ENCODE assay signal across 1 cellular context in the genomic region with DNA sequence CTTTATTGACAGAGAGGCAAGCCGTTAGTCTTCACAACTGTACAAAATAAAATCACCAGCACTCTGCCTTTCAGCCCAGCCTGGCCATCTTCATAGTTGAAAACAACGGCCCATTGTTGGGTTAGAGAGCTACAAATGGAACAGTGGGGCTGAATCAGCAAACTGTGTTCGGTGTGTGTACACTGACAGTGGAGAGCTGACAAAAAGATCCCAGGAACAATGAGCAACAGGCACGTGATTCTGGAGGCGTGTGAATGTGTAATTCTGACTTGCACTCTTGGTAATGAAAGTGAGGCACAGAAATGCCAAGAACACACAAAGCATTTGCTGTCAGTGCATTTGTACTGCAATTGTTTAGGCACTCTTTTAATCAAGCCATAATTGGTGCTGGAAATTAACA.
TF ChIP-seq lines count a peak whose summit lies in the region.

No MANE protein-coding gene starts in this region.

TF ChIP-seq in HepG2, 621 proteins besides CTCF, POLR2A, EP300 and RAD21 (continued from another document and continues in another):
- TF ChIP-seq, protein P1, sequence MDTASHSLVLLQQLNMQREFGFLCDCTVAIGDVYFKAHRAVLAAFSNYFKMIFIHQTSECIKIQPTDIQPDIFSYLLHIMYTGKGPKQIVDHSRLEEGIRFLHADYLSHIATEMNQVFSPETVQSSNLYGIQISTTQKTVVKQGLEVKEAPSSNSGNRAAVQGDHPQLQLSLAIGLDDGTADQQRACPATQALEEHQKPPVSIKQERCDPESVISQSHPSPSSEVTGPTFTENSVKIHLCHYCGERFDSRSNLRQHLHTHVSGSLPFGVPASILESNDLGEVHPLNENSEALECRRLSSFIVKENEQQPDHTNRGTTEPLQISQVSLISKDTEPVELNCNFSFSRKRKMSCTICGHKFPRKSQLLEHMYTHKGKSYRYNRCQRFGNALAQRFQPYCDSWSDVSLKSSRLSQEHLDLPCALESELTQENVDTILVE (CRISPR knock-in tag; IDR thresholded peaks at IDR 0.05), result no peak
- TF ChIP-seq FOSL2 (CRISPR knock-in tag; IDR thresholded peaks at IDR 0.05), result peak; percentile 66
- TF ChIP-seq, protein P2, sequence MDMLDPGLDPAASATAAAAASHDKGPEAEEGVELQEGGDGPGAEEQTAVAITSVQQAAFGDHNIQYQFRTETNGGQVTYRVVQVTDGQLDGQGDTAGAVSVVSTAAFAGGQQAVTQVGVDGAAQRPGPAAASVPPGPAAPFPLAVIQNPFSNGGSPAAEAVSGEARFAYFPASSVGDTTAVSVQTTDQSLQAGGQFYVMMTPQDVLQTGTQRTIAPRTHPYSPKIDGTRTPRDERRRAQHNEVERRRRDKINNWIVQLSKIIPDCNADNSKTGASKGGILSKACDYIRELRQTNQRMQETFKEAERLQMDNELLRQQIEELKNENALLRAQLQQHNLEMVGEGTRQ (IDR thresholded peaks at IDR 0.05; ENCODE audit: low read depth, low read length), result peak; percentile 70
- TF ChIP-seq, protein P2 (CRISPR knock-in tag; IDR thresholded peaks at IDR 0.05; ENCODE audit: borderline replicate concordance), result peak; percentile 33; the same call in 1 of the 2 replicates
- no peak for TF ChIP-seq NPAS2 (CRISPR knock-in tag; IDR thresholded peaks at IDR 0.05; ENCODE audit: borderline replicate concordance)
- no peak for TF ChIP-seq RFXANK (CRISPR knock-in tag; IDR thresholded peaks at IDR 0.05)
- TF ChIP-seq XRCC5 (optimal IDR thresholded peaks at IDR 0.05; ENCODE audit: low read length), result no peak
- no peak for TF ChIP-seq ZNF7 (CRISPR knock-in tag; IDR thresholded peaks at IDR 0.05)
- TF ChIP-seq, protein P3, sequence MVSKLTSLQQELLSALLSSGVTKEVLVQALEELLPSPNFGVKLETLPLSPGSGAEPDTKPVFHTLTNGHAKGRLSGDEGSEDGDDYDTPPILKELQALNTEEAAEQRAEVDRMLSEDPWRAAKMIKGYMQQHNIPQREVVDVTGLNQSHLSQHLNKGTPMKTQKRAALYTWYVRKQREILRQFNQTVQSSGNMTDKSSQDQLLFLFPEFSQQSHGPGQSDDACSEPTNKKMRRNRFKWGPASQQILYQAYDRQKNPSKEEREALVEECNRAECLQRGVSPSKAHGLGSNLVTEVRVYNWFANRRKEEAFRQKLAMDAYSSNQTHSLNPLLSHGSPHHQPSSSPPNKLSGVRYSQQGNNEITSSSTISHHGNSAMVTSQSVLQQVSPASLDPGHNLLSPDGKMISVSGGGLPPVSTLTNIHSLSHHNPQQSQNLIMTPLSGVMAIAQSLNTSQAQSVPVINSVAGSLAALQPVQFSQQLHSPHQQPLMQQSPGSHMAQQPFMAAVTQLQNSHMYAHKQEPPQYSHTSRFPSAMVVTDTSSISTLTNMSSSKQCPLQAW (CRISPR knock-in tag; IDR thresholded peaks at IDR 0.05), result no peak
- no peak for TF ChIP-seq ZNF746 (CRISPR knock-in tag; IDR thresholded peaks at IDR 0.05)
- TF ChIP-seq, protein P4, sequence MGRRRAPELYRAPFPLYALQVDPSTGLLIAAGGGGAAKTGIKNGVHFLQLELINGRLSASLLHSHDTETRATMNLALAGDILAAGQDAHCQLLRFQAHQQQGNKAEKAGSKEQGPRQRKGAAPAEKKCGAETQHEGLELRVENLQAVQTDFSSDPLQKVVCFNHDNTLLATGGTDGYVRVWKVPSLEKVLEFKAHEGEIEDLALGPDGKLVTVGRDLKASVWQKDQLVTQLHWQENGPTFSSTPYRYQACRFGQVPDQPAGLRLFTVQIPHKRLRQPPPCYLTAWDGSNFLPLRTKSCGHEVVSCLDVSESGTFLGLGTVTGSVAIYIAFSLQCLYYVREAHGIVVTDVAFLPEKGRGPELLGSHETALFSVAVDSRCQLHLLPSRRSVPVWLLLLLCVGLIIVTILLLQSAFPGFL (CRISPR knock-in tag; IDR thresholded peaks at IDR 0.05), result no peak
- peak; percentile 80 for TF ChIP-seq TBX2 (CRISPR knock-in tag; IDR thresholded peaks at IDR 0.05; ENCODE audit: borderline replicate concordance)
- peak; percentile 33; the same call in 1 of the 2 replicates for TF ChIP-seq ZNF292 (CRISPR knock-in tag; IDR thresholded peaks at IDR 0.05; ENCODE audit: borderline replicate concordance, low read depth)
- TF ChIP-seq SOX13 (IDR thresholded peaks at IDR 0.05), result peak; percentile 98
- peak in 1 of 2 experiments; percentile 99; a peak in 2 of 4 replicates for TF ChIP-seq SOX13 (CRISPR knock-in tag; conservative IDR thresholded peaks at IDR 0.05 in 1 of 2, IDR thresholded peaks at IDR 0.05 in 1 of 2)
- TF ChIP-seq ZNF878 (CRISPR knock-in tag; IDR thresholded peaks at IDR 0.05), result no peak
- TF ChIP-seq, protein P5, sequence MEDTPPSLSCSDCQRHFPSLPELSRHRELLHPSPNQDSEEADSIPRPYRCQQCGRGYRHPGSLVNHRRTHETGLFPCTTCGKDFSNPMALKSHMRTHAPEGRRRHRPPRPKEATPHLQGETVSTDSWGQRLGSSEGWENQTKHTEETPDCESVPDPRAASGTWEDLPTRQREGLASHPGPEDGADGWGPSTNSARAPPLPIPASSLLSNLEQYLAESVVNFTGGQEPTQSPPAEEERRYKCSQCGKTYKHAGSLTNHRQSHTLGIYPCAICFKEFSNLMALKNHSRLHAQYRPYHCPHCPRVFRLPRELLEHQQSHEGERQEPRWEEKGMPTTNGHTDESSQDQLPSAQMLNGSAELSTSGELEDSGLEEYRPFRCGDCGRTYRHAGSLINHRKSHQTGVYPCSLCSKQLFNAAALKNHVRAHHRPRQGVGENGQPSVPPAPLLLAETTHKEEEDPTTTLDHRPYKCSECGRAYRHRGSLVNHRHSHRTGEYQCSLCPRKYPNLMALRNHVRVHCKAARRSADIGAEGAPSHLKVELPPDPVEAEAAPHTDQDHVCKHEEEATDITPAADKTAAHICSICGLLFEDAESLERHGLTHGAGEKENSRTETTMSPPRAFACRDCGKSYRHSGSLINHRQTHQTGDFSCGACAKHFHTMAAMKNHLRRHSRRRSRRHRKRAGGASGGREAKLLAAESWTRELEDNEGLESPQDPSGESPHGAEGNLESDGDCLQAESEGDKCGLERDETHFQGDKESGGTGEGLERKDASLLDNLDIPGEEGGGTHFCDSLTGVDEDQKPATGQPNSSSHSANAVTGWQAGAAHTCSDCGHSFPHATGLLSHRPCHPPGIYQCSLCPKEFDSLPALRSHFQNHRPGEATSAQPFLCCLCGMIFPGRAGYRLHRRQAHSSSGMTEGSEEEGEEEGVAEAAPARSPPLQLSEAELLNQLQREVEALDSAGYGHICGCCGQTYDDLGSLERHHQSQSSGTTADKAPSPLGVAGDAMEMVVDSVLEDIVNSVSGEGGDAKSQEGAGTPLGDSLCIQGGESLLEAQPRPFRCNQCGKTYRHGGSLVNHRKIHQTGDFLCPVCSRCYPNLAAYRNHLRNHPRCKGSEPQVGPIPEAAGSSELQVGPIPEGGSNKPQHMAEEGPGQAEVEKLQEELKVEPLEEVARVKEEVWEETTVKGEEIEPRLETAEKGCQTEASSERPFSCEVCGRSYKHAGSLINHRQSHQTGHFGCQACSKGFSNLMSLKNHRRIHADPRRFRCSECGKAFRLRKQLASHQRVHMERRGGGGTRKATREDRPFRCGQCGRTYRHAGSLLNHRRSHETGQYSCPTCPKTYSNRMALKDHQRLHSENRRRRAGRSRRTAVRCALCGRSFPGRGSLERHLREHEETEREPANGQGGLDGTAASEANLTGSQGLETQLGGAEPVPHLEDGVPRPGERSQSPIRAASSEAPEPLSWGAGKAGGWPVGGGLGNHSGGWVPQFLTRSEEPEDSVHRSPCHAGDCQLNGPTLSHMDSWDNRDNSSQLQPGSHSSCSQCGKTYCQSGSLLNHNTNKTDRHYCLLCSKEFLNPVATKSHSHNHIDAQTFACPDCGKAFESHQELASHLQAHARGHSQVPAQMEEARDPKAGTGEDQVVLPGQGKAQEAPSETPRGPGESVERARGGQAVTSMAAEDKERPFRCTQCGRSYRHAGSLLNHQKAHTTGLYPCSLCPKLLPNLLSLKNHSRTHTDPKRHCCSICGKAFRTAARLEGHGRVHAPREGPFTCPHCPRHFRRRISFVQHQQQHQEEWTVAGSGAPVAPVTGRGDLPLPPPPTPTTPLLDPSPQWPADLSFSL (CRISPR knock-in tag; IDR thresholded peaks at IDR 0.05), result 0 out of 2 replicates have a peak, but pooled peaks have one; percentile 26
- no peak for TF ChIP-seq AKAP8 (CRISPR knock-in tag; IDR thresholded peaks at IDR 0.05)
- TF ChIP-seq MAFF (IDR thresholded peaks at IDR 0.05; ENCODE audit: low read depth, low read length), result peak; percentile 80
- TF ChIP-seq ZNF629 (CRISPR knock-in tag; conservative IDR thresholded peaks at IDR 0.05), result no peak
- peak; percentile 24; the same call in 1 of the 2 replicates for TF ChIP-seq RFX5 (IDR thresholded peaks at IDR 0.05; ENCODE audit: low read depth, low read length)
- TF ChIP-seq NCOA5 (CRISPR knock-in tag; IDR thresholded peaks at IDR 0.05), result no peak
- no peak for TF ChIP-seq ZSCAN21 (CRISPR knock-in tag; IDR thresholded peaks at IDR 0.05; ENCODE audit: borderline replicate concordance)
- TF ChIP-seq ZNF446 (CRISPR knock-in tag; IDR thresholded peaks at IDR 0.05), result no peak
- no peak for TF ChIP-seq HOXA9 (CRISPR knock-in tag; IDR thresholded peaks at IDR 0.05; ENCODE audit: borderline replicate concordance)
- TF ChIP-seq, protein P6, sequence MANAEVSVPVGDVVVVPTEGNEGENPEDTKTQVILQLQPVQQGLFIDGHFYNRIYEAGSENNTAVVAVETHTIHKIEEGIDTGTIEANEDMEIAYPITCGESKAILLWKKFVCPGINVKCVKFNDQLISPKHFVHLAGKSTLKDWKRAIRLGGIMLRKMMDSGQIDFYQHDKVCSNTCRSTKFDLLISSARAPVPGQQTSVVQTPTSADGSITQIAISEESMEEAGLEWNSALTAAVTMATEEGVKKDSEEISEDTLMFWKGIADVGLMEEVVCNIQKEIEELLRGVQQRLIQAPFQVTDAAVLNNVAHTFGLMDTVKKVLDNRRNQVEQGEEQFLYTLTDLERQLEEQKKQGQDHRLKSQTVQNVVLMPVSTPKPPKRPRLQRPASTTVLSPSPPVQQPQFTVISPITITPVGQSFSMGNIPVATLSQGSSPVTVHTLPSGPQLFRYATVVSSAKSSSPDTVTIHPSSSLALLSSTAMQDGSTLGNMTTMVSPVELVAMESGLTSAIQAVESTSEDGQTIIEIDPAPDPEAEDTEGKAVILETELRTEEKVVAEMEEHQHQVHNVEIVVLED (CRISPR knock-in tag; IDR thresholded peaks at IDR 0.05; ENCODE audit: borderline replicate concordance), result no peak
- TF ChIP-seq TGIF2 (CRISPR knock-in tag; IDR thresholded peaks at IDR 0.05), result 0 out of 2 replicates have a peak, but pooled peaks have one; percentile 51
- TF ChIP-seq, protein P7, sequence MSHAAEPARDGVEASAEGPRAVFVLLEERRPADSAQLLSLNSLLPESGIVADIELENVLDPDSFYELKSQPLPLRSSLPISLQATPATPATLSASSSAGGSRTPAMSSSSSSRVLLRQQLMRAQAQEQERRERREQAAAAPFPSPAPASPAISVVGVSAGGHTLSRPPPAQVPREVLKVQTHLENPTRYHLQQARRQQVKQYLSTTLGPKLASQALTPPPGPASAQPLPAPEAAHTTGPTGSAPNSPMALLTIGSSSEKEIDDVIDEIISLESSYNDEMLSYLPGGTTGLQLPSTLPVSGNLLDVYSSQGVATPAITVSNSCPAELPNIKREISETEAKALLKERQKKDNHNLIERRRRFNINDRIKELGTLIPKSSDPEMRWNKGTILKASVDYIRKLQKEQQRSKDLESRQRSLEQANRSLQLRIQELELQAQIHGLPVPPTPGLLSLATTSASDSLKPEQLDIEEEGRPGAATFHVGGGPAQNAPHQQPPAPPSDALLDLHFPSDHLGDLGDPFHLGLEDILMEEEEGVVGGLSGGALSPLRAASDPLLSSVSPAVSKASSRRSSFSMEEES (CRISPR knock-in tag; IDR thresholded peaks at IDR 0.05), result peak; percentile 75
- TF ChIP-seq KLF16 (CRISPR knock-in tag; IDR thresholded peaks at IDR 0.05), result no peak
- TF ChIP-seq SOX6 (IDR thresholded peaks at IDR 0.05), result no peak
- peak; percentile 97 for TF ChIP-seq SOX6 (CRISPR knock-in tag; IDR thresholded peaks at IDR 0.05)
- TF ChIP-seq, protein P8, sequence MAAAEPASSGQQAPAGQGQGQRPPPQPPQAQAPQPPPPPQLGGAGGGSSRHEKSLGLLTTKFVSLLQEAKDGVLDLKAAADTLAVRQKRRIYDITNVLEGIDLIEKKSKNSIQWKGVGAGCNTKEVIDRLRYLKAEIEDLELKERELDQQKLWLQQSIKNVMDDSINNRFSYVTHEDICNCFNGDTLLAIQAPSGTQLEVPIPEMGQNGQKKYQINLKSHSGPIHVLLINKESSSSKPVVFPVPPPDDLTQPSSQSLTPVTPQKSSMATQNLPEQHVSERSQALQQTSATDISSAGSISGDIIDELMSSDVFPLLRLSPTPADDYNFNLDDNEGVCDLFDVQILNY (CRISPR knock-in tag; conservative IDR thresholded peaks at IDR 0.05), result no peak
- no peak for TF ChIP-seq ZNF317 (CRISPR knock-in tag; IDR thresholded peaks at IDR 0.05)
- peak; percentile 21; the same call in 1 of the 2 replicates for TF ChIP-seq FOXA3 (CRISPR knock-in tag; IDR thresholded peaks at IDR 0.05)
- TF ChIP-seq ISL2 (CRISPR knock-in tag; IDR thresholded peaks at IDR 0.05), result no peak
- no peak for TF ChIP-seq ZFP41 (CRISPR knock-in tag; IDR thresholded peaks at IDR 0.05; ENCODE audit: borderline replicate concordance)
- peak; percentile 96 for TF ChIP-seq BHLHE40 (IDR thresholded peaks at IDR 0.05; ENCODE audit: low read length)
- TF ChIP-seq NCOA1 (CRISPR knock-in tag; IDR thresholded peaks at IDR 0.05), result no peak
- TF ChIP-seq, protein P9, sequence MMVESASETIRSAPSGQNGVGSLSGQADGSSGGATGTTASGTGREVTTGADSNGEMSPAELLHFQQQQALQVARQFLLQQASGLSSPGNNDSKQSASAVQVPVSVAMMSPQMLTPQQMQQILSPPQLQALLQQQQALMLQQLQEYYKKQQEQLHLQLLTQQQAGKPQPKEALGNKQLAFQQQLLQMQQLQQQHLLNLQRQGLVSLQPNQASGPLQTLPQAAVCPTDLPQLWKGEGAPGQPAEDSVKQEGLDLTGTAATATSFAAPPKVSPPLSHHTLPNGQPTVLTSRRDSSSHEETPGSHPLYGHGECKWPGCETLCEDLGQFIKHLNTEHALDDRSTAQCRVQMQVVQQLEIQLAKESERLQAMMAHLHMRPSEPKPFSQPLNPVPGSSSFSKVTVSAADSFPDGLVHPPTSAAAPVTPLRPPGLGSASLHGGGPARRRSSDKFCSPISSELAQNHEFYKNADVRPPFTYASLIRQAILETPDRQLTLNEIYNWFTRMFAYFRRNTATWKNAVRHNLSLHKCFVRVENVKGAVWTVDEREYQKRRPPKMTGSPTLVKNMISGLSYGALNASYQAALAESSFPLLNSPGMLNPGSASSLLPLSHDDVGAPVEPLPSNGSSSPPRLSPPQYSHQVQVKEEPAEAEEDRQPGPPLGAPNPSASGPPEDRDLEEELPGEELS (CRISPR knock-in tag; IDR thresholded peaks at IDR 0.05), result peak; percentile 46
- no peak for TF ChIP-seq ZNF775 (CRISPR knock-in tag; IDR thresholded peaks at IDR 0.05; ENCODE audit: borderline replicate concordance)
